In genomic region chr4:151853034-151853433, GRCh38 we compare ENCODE assay signal across 13 cellular contexts.
"Had no signal": no experiment of that assay in that cellular context is flagged by ENCODE, and none has a peak within 500 bp of the region (broad histone marks: within the 10 kb centered on the region; RNA-seq: fewer than 3 reads in every experiment).

No MANE protein-coding gene starts in this region.

- ATAC-seq: activated CD4-positive, alpha-beta T cell treated with anti-CD3 and anti-CD28 coated beads for 36 hours; activated naive CD4-positive, alpha-beta T cell treated with anti-CD3 and anti-CD28 coated beads, Interleukin-2, amount 50 U/mL, for 72 hours; mucosa of descending colon; WTC11 had no signal

- DNase-seq: activated CD4-positive, alpha-beta T cell treated with anti-CD3 and anti-CD28 coated beads for 36 hours; activated CD4-positive, alpha-beta T cell treated with anti-CD3 and anti-CD28 coated beads, Interleukin-2, amount 50 U/mL, for 48 hours; activated gamma-delta T cell treated with Interleukin-2 at 50 U/mL for 16 hours; amniotic stem cell; dermis blood vessel endothelial cell; effector memory CD4-positive, alpha-beta T cell; mucosa of descending colon; naive B cell; retina; spleen; stimulated activated naive CD4-positive, alpha-beta T cell had no signal
